In the genomic region with DNA sequence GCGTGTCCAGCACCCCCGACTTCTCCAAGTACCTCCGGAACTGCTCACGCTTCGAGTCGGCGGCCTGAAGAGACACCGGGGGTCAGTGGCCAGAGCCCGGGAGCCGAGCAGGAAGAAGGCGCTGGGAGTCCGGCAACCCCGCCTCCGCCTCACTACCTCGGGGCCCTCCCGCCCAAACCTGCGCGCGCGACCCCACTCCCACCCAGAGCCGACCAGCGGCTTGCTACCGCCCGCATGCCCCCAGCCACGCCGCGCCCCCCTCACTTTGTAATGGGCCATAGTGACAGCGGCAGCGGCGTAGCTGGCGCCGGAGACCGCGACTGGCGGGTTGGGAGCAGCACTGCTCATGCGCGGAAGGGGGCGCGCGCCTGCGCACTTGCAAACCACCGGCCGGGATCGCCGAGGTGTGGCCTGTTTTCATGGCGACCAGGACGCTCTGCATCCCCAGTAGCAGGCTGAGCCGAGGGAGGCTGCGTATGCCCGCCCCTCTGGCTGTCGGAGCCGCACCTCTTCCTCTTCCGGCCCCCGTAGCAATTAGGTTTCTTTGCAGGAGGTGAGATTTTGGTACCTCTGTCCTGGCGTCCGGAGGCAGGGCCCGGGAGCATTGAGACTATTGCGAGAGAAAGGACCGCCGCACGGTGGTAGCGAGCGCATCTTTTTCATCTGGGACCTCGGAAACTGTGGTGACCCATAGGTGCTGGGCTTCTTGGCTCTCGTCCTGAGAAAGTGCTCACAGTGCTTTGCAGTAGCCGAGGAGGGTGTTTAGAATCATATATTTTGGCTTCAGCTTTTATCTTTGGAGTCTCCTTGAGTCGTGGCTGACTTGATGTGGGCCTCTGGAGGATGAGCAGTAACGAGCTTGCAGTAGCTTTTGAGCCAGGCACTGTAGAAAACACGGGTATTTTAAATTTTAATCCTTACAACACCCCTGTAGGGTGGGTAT, we compare ENCODE assay signal across 8 cellular contexts. TPM values are rescaled to one million over a fixed set of nuclear protein-coding genes. Genes with fewer than 3 reads are reported as not detected.
A peak's percentile ranks its signal among the peaks of the same experiment; 100 is the strongest.
DNase-seq lines count a peak whose midpoint lies in the region; ATAC-seq and TF ChIP-seq lines count a peak whose summit lies in the region.

A gene with protein sequence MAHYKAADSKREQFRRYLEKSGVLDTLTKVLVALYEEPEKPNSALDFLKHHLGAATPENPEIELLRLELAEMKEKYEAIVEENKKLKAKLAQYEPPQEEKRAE (minus strand): TSS at position 322 of the 943 bp plus-strand sequence. CDS start 43 bp downstream, at position 279.

- no peaks in the 10 kb centered on the region for H3K27me3 ChIP-seq in DND-41 (ENCODE audit: insufficient read depth, low read length, poor library complexity)
- H3K27me3 ChIP-seq in GM23248 (replicated peaks; ENCODE audit: insufficient read depth) = no peaks in the 10 kb centered on the region

- H3K27me3 Mint-ChIP-seq in activated T-helper 1 cell treated with anti-CD3 and anti-CD28 coated beads, Interleukin-12 subunit alpha, Interleukin-12 subunit beta, Interleukin-2, Interleukin-4 antibody, amounts not matched to agents 30 ng/mL and 10 ng/mL and 1 ng/mL, durations not matched to agents 14 hours and 24 hours and 36 hours (ENCODE audit: insufficient read depth) = no peaks in the 10 kb centered on the region
- no peaks in the 10 kb centered on the region for H3K27me3 Mint-ChIP-seq in naive B cell
- H3K27me3 Mint-ChIP-seq in stimulated activated memory B cell treated with anti-CD40 and anti-IgM and Interleukin-4, amounts not matched to agents 10 μg/mL and 1 μg/mL and 100 μg/mL, for 72 hours = no peaks in the 10 kb centered on the region

- peak; percentile 98 for ATAC-seq in DND-41 (ENCODE audit: insufficient read depth, low read depth)
- peak; percentile 99 for ATAC-seq in naive B cell (ENCODE audit: low read depth in 2 of 2)
- ATAC-seq in stimulated activated memory B cell treated with anti-CD40 and anti-IgM and Interleukin-4, amounts not matched to agents 10 μg/mL and 1 μg/mL and 100 μg/mL, for 72 hours = peak; percentile 100

- 1 to 2% methylated on average over 60 to 67 of the region's 69 CpGs for WGBS in GM23248 (ENCODE audit: low coverage in 1 of 2, low lambda C conversion rate in 2 of 2, missing lambda C conversion rate in 2 of 2), 2 experiments

- H3K4me2 ChIP-seq in DND-41 (ENCODE audit: insufficient read depth, low read length) = peak within 1 kb of the TSS; percentile 89
- H3K4me2 ChIP-seq in GM23248 (ENCODE audit: unreplicated experiment) = peak within 1 kb of the TSS; percentile 92

- H3K4me1 ChIP-seq in DND-41 (ENCODE audit: insufficient read depth, low read length) (peaks cover 28% of the 10 kb centered on the region), GM23248 (ENCODE audit: insufficient read depth) (peaks cover 15% of the 10 kb centered on the region)

- H3K79me2 ChIP-seq in DND-41 (ENCODE audit: insufficient read depth, low read length) (peaks cover 37% of the 10 kb centered on the region), GM23248 (ENCODE audit: insufficient read depth) (peaks cover 61% of the 10 kb centered on the region)

- H3F3A ChIP-seq in GM23248 (ENCODE audit: insufficient read depth) = no peaks in the 10 kb centered on the region

- no peaks in the 10 kb centered on the region for H3K9me3 Mint-ChIP-seq in activated T-helper 1 cell treated with anti-CD3 and anti-CD28 coated beads, Interleukin-12 subunit alpha, Interleukin-12 subunit beta, Interleukin-2, Interleukin-4 antibody, amounts not matched to agents 30 ng/mL and 10 ng/mL and 1 ng/mL, durations not matched to agents 14 hours and 24 hours and 36 hours
- H3K9me3 Mint-ChIP-seq in naive B cell = no peaks in the 10 kb centered on the region
- no peaks in the 10 kb centered on the region for H3K9me3 Mint-ChIP-seq in stimulated activated memory B cell treated with anti-CD40 and anti-IgM and Interleukin-4, amounts not matched to agents 10 μg/mL and 1 μg/mL and 100 μg/mL, for 72 hours

- peak within 1 kb of the TSS; percentile 79 for H3K27ac Mint-ChIP-seq in activated T-helper 1 cell treated with anti-CD3 and anti-CD28 coated beads, Interleukin-12 subunit alpha, Interleukin-12 subunit beta, Interleukin-2, Interleukin-4 antibody, amounts not matched to agents 30 ng/mL and 10 ng/mL and 1 ng/mL, durations not matched to agents 14 hours and 24 hours and 36 hours
- peak within 1 kb of the TSS; percentile 72 to 94 (median 82) for H3K27ac Mint-ChIP-seq in naive B cell
- H3K27ac Mint-ChIP-seq in stimulated activated memory B cell treated with anti-CD40 and anti-IgM and Interleukin-4, amounts not matched to agents 10 μg/mL and 1 μg/mL and 100 μg/mL, for 72 hours = peak within 1 kb of the TSS; percentile 59

- intact Hi-C loops in activated T-helper 1 cell treated with anti-CD3 and anti-CD28 coated beads, Interleukin-12 subunit alpha, Interleukin-12 subunit beta, Interleukin-2, Interleukin-4 antibody, amounts not matched to agents 30 ng/mL and 10 ng/mL and 1 ng/mL, durations not matched to agents 14 hours and 24 hours and 36 hours (cut with micrococcal nuclease) = loop anchor here (1.0 to 10.0 kb wide), 8 partner anchors 14 to 1398 kb away; a partner anchor contains a TSS

- peaks cover 23% of the 10 kb centered on the region for H3K4me1 Mint-ChIP-seq in activated T-helper 1 cell treated with anti-CD3 and anti-CD28 coated beads, Interleukin-12 subunit alpha, Interleukin-12 subunit beta, Interleukin-2, Interleukin-4 antibody, amounts not matched to agents 30 ng/mL and 10 ng/mL and 1 ng/mL, durations not matched to agents 14 hours and 24 hours and 36 hours (ENCODE audit: low read depth)
- peaks cover 8 to 29% (median 20%) of the 10 kb centered on the region in 3 donors for H3K4me1 Mint-ChIP-seq in naive B cell
- H3K4me1 Mint-ChIP-seq in stimulated activated memory B cell treated with anti-CD40 and anti-IgM and Interleukin-4, amounts not matched to agents 10 μg/mL and 1 μg/mL and 100 μg/mL, for 72 hours = peaks cover 16% of the 10 kb centered on the region

- peak within 1 kb of the TSS; percentile 87 for H3K4me3 Mint-ChIP-seq in activated T-helper 1 cell treated with anti-CD3 and anti-CD28 coated beads, Interleukin-12 subunit alpha, Interleukin-12 subunit beta, Interleukin-2, Interleukin-4 antibody, amounts not matched to agents 30 ng/mL and 10 ng/mL and 1 ng/mL, durations not matched to agents 14 hours and 24 hours and 36 hours
- H3K4me3 Mint-ChIP-seq in naive B cell = peak within 1 kb of the TSS; percentile 82 to 96 (median 92)
- peak within 1 kb of the TSS; percentile 89 for H3K4me3 Mint-ChIP-seq in stimulated activated memory B cell treated with anti-CD40 and anti-IgM and Interleukin-4, amounts not matched to agents 10 μg/mL and 1 μg/mL and 100 μg/mL, for 72 hours

- H3K4me3 ChIP-seq in DND-41 (ENCODE audit: low read depth in 1 of 2, low read length in 2 of 2) (peak within 1 kb of the TSS; percentile 85 to 96), GM23248 (peak within 1 kb of the TSS; percentile 97)

- no peaks in the 10 kb centered on the region for H3K9me2 ChIP-seq in GM23248 (ENCODE audit: insufficient read depth)

- H3K36me3 ChIP-seq in DND-41 (ENCODE audit: insufficient read depth, low read length) (peaks cover 4% of the 10 kb centered on the region; the same call in 1 of the 2 replicates), GM23248 (ENCODE audit: low read depth) (no peaks in the 10 kb centered on the region)

- H2AFZ ChIP-seq in DND-41 (ENCODE audit: low read depth, low read length) (peak within 1 kb of the TSS; percentile 100), GM23248 (peak within 1 kb of the TSS; percentile 98)

- H3K9ac ChIP-seq in DND-41 (ENCODE audit: low read depth, low read length) (peak within 1 kb of the TSS; percentile 76), GM23248 (peak within 1 kb of the TSS; percentile 83)

- H3K27ac ChIP-seq in DND-41 (ENCODE audit: low read length) = peak within 1 kb of the TSS; percentile 80
- peak within 1 kb of the TSS; percentile 31 for H3K27ac ChIP-seq in GM23248

- no peak for TF ChIP-seq CTCF in DND-41 (IDR thresholded peaks at IDR 0.05; ENCODE audit: borderline replicate concordance, extremely low read depth, low read length, poor library complexity, severe bottlenecking)

- in situ Hi-C loops in GM23248 (cut with MboI) = no loop called here

- H3K9me3 ChIP-seq in DND-41 (ENCODE audit: insufficient read depth, low read length, severe bottlenecking) (no peaks in the 10 kb centered on the region), GM23248 (ENCODE audit: low read depth) (no peaks in the 10 kb centered on the region)

- H4K20me1 ChIP-seq in DND-41 (ENCODE audit: insufficient read depth, low read length) = no peaks in the 10 kb centered on the region
- no peaks in the 10 kb centered on the region for H4K20me1 ChIP-seq in GM23248 (ENCODE audit: insufficient read depth)

- DNase-seq in DND-41 (peak; percentile 97), GM23248 (peak; percentile 98), Kasumi-1 (lab: John Stamatoyannopoulos, UW) (peak; percentile 93), RPMI7951 (ENCODE audit: low read depth) (peak; percentile 94), fibroblast of gingiva (ENCODE audit: low read depth) (peak; percentile 94), naive B cell (peak; percentile 99)
- DNase-seq in activated T-helper 1 cell treated with anti-CD3 and anti-CD28 coated beads, Interleukin-12 subunit alpha, Interleukin-12 subunit beta, Interleukin-2, Interleukin-4 antibody, amounts not matched to agents 30 ng/mL and 10 ng/mL and 1 ng/mL, durations not matched to agents 14 hours and 24 hours and 36 hours (ENCODE audit: low spot score) = peak; percentile 98

- peaks cover 7% of the 10 kb centered on the region for H3K36me3 Mint-ChIP-seq in activated T-helper 1 cell treated with anti-CD3 and anti-CD28 coated beads, Interleukin-12 subunit alpha, Interleukin-12 subunit beta, Interleukin-2, Interleukin-4 antibody, amounts not matched to agents 30 ng/mL and 10 ng/mL and 1 ng/mL, durations not matched to agents 14 hours and 24 hours and 36 hours (ENCODE audit: low read depth)
- H3K36me3 Mint-ChIP-seq in naive B cell = no peaks in the 10 kb centered on the region
- H3K36me3 Mint-ChIP-seq in stimulated activated memory B cell treated with anti-CD40 and anti-IgM and Interleukin-4, amounts not matched to agents 10 μg/mL and 1 μg/mL and 100 μg/mL, for 72 hours = peaks cover under 1% of the 10 kb centered on the region

RNA-seq across cellular contexts. Expression of the gene that starts here (rescaled TPM):
- total RNA-seq in GM23248 (2014; rRNA removed; shearing (Covaris generic)) = 15.4 and 17.7 TPM in 2 replicates
- polyA plus RNA-seq in GM23248 (2016; fragmentation: Nextera tagmentation; extraction: Ambion mirVana) = 58.1 and 59.8 TPM in 2 replicates
- total RNA-seq in RPMI7951 (2014; rRNA removed; shearing (Covaris generic)) = 37.6 and 42.0 TPM in 2 replicates
- 38.4 and 39.7 TPM in 2 replicates for total RNA-seq in activated T-helper 1 cell treated with anti-CD3 and anti-CD28 coated beads, Interleukin-12 subunit alpha, Interleukin-12 subunit beta, Interleukin-2, Interleukin-4 antibody, amounts not matched to agents 30 ng/mL and 10 ng/mL and 1 ng/mL, durations not matched to agents 14 hours and 24 hours and 36 hours
- polyA plus RNA-seq in naive B cell (ENCODE audit: low read depth in 6 of 6) = 10 to 100 TPM; 30.9 to 49.5 (median 35.7) TPM

Comparison
In these comparisons a context has a peak if more than half of its experiments do, and no peak if none do; other contexts are left out.
1. Peak in every context shown above with its lines: DNase-seq, ATAC-seq, H3K4me3 ChIP-seq and H3K27ac ChIP-seq.